Comparison of ENCODE assay signal across 1 cellular context in the genomic region with DNA sequence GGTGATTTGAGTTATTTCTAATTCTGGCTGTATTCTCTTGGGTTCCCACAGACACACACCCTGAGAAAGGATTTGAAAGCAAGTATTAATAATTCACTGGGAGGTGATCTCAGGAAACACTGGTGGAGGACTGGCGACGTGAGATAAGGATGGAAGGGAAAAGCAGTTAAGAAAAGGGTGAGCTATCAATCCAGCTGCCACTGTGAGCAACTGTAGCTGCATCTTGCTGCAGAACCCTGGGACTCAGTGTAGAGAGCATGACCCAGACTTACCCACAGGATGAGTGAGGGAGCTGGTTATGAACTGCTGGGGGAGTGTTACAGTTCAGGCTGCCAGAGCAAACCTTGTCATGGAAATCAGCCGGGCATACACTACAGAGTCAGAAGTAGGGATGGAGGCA.
A peak's percentile ranks its signal among the peaks of the same experiment; 100 is the strongest.
TF ChIP-seq lines count a peak whose summit lies in the region.

No MANE protein-coding gene starts in this region.

TF ChIP-seq in K562, 482 proteins besides CTCF, POLR2A, EP300 and RAD21 (continued from another document and continues in another):
- TF ChIP-seq, protein P1, sequence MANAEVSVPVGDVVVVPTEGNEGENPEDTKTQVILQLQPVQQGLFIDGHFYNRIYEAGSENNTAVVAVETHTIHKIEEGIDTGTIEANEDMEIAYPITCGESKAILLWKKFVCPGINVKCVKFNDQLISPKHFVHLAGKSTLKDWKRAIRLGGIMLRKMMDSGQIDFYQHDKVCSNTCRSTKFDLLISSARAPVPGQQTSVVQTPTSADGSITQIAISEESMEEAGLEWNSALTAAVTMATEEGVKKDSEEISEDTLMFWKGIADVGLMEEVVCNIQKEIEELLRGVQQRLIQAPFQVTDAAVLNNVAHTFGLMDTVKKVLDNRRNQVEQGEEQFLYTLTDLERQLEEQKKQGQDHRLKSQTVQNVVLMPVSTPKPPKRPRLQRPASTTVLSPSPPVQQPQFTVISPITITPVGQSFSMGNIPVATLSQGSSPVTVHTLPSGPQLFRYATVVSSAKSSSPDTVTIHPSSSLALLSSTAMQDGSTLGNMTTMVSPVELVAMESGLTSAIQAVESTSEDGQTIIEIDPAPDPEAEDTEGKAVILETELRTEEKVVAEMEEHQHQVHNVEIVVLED (CRISPR knock-in tag; IDR thresholded peaks at IDR 0.05) = no peak
- TF ChIP-seq, protein P2, sequence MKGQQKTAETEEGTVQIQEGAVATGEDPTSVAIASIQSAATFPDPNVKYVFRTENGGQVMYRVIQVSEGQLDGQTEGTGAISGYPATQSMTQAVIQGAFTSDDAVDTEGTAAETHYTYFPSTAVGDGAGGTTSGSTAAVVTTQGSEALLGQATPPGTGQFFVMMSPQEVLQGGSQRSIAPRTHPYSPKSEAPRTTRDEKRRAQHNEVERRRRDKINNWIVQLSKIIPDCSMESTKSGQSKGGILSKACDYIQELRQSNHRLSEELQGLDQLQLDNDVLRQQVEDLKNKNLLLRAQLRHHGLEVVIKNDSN (CRISPR knock-in tag; IDR thresholded peaks at IDR 0.05) = no peak
- no peak for TF ChIP-seq BRF1 (IDR thresholded peaks at IDR 0.05; ENCODE audit: borderline replicate concordance, extremely low read depth, insufficient read length)
- peak; percentile 94; the same call in 1 of the 2 replicates for TF ChIP-seq NCOA1 (IDR thresholded peaks at IDR 0.05; ENCODE audit: low read depth)
- TF ChIP-seq, protein P3, sequence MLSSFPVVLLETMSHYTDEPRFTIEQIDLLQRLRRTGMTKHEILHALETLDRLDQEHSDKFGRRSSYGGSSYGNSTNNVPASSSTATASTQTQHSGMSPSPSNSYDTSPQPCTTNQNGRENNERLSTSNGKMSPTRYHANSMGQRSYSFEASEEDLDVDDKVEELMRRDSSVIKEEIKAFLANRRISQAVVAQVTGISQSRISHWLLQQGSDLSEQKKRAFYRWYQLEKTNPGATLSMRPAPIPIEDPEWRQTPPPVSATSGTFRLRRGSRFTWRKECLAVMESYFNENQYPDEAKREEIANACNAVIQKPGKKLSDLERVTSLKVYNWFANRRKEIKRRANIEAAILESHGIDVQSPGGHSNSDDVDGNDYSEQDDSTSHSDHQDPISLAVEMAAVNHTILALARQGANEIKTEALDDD (IDR thresholded peaks at IDR 0.05) = peak; percentile 99
- no peak for TF ChIP-seq ZNF197 (CRISPR knock-in tag; IDR thresholded peaks at IDR 0.05; ENCODE audit: low read depth)
- no peak for TF ChIP-seq CBX2 (IDR thresholded peaks at IDR 0.05; ENCODE audit: insufficient read depth, low read length, poor library complexity, severe bottlenecking)
- TF ChIP-seq, protein P4, sequence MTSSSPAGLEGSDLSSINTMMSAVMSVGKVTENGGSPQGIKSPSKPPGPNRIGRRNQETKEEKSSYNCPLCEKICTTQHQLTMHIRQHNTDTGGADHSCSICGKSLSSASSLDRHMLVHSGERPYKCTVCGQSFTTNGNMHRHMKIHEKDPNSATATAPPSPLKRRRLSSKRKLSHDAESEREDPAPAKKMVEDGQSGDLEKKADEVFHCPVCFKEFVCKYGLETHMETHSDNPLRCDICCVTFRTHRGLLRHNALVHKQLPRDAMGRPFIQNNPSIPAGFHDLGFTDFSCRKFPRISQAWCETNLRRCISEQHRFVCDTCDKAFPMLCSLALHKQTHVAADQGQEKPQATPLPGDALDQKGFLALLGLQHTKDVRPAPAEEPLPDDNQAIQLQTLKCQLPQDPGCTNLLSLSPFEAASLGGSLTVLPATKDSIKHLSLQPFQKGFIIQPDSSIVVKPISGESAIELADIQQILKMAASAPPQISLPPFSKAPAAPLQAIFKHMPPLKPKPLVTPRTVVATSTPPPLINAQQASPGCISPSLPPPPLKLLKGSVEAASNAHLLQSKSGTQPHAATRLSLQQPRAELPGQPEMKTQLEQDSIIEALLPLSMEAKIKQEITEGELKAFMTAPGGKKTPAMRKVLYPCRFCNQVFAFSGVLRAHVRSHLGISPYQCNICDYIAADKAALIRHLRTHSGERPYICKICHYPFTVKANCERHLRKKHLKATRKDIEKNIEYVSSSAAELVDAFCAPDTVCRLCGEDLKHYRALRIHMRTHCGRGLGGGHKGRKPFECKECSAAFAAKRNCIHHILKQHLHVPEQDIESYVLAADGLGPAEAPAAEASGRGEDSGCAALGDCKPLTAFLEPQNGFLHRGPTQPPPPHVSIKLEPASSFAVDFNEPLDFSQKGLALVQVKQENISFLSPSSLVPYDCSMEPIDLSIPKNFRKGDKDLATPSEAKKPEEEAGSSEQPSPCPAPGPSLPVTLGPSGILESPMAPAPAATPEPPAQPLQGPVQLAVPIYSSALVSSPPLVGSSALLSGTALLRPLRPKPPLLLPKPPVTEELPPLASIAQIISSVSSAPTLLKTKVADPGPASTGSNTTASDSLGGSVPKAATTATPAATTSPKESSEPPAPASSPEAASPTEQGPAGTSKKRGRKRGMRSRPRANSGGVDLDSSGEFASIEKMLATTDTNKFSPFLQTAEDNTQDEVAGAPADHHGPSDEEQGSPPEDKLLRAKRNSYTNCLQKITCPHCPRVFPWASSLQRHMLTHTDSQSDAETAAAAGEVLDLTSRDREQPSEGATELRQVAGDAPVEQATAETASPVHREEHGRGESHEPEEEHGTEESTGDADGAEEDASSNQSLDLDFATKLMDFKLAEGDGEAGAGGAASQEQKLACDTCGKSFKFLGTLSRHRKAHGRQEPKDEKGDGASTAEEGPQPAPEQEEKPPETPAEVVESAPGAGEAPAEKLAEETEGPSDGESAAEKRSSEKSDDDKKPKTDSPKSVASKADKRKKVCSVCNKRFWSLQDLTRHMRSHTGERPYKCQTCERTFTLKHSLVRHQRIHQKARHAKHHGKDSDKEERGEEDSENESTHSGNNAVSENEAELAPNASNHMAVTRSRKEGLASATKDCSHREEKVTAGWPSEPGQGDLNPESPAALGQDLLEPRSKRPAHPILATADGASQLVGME (CRISPR knock-in tag; IDR thresholded peaks at IDR 0.05) = 0 out of 2 replicates have a peak, but pooled peaks have one; percentile 21
- no peak for TF ChIP-seq SPI1 (IDR thresholded peaks at IDR 0.05; ENCODE audit: borderline replicate concordance, low read depth, low read length)
- no peak for TF ChIP-seq ZKSCAN3 (CRISPR knock-in tag; IDR thresholded peaks at IDR 0.05)
- peak; percentile 90 to 95 for TF ChIP-seq RCOR1 (IDR thresholded peaks at IDR 0.05; ENCODE audit: borderline replicate concordance in 1 of 2, low read depth in 2 of 2, low read length in 2 of 2)
- TF ChIP-seq, protein P5, sequence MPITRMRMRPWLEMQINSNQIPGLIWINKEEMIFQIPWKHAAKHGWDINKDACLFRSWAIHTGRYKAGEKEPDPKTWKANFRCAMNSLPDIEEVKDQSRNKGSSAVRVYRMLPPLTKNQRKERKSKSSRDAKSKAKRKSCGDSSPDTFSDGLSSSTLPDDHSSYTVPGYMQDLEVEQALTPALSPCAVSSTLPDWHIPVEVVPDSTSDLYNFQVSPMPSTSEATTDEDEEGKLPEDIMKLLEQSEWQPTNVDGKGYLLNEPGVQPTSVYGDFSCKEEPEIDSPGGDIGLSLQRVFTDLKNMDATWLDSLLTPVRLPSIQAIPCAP (CRISPR knock-in tag; IDR thresholded peaks at IDR 0.05; ENCODE audit: borderline replicate concordance) = no peak
- no peak for TF ChIP-seq SNRNP70 (optimal IDR thresholded peaks at IDR 0.05; ENCODE audit: low read depth, low read length)
- no peak; the same call in 1 of the 2 replicates for TF ChIP-seq PYGO2 (tag; IDR thresholded peaks at IDR 0.05)
- no peak for TF ChIP-seq HMGN3 (IDR thresholded peaks at IDR 0.05; ENCODE audit: borderline replicate concordance, extremely low read depth, insufficient read length, low read depth, low read length)
- peak; percentile 44; the same call in 1 of the 2 replicates for TF ChIP-seq TOE1 (IDR thresholded peaks at IDR 0.05; ENCODE audit: borderline replicate concordance)
- TF ChIP-seq TOE1 (CRISPR knock-in tag; IDR thresholded peaks at IDR 0.05; ENCODE audit: borderline replicate concordance, low read depth) = no peak
- no peak for TF ChIP-seq GTF2A2 (tag; IDR thresholded peaks at IDR 0.05)
- TF ChIP-seq SAFB (IDR thresholded peaks at IDR 0.05; ENCODE audit: borderline replicate concordance, low read depth, low read length) = no peak
- TF ChIP-seq, protein P6, sequence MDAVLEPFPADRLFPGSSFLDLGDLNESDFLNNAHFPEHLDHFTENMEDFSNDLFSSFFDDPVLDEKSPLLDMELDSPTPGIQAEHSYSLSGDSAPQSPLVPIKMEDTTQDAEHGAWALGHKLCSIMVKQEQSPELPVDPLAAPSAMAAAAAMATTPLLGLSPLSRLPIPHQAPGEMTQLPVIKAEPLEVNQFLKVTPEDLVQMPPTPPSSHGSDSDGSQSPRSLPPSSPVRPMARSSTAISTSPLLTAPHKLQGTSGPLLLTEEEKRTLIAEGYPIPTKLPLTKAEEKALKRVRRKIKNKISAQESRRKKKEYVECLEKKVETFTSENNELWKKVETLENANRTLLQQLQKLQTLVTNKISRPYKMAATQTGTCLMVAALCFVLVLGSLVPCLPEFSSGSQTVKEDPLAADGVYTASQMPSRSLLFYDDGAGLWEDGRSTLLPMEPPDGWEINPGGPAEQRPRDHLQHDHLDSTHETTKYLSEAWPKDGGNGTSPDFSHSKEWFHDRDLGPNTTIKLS (IDR thresholded peaks at IDR 0.05; ENCODE audit: borderline replicate concordance, low read depth) = peak; percentile 47; the same call in 1 of the 2 replicates
- TF ChIP-seq ZNF143 (CRISPR knock-in tag; IDR thresholded peaks at IDR 0.05) = no peak
- TF ChIP-seq, protein P7, sequence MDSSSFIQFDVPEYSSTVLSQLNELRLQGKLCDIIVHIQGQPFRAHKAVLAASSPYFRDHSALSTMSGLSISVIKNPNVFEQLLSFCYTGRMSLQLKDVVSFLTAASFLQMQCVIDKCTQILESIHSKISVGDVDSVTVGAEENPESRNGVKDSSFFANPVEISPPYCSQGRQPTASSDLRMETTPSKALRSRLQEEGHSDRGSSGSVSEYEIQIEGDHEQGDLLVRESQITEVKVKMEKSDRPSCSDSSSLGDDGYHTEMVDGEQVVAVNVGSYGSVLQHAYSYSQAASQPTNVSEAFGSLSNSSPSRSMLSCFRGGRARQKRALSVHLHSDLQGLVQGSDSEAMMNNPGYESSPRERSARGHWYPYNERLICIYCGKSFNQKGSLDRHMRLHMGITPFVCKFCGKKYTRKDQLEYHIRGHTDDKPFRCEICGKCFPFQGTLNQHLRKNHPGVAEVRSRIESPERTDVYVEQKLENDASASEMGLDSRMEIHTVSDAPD (CRISPR knock-in tag; IDR thresholded peaks at IDR 0.05) = no peak
- TF ChIP-seq, protein P8, sequence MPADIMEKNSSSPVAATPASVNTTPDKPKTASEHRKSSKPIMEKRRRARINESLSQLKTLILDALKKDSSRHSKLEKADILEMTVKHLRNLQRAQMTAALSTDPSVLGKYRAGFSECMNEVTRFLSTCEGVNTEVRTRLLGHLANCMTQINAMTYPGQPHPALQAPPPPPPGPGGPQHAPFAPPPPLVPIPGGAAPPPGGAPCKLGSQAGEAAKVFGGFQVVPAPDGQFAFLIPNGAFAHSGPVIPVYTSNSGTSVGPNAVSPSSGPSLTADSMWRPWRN (IDR thresholded peaks at IDR 0.05; ENCODE audit: low read depth) = peak; percentile 67; the same call in 1 of the 2 replicates
- TF ChIP-seq NCOR1 (IDR thresholded peaks at IDR 0.05) = peak; percentile 98
- no peak for TF ChIP-seq JUNB (CRISPR knock-in tag; conservative IDR thresholded peaks at IDR 0.05)
- no peak for TF ChIP-seq POLR2AphosphoS2 (IDR thresholded peaks at IDR 0.05; ENCODE audit: low read length)
- TF ChIP-seq MXI1 (IDR thresholded peaks at IDR 0.05; ENCODE audit: low read depth, low read length) = peak; percentile 62; the same call in 1 of the 2 replicates
- peak; percentile 92 for TF ChIP-seq LEF1 (IDR thresholded peaks at IDR 0.05)
- no peak for TF ChIP-seq XRCC4 (IDR thresholded peaks at IDR 0.05; ENCODE audit: extremely low read depth, insufficient read depth, insufficient read length)
- no peak for TF ChIP-seq ZNF232 (CRISPR knock-in tag; IDR thresholded peaks at IDR 0.05)
- no peak for TF ChIP-seq PRMT5 (CRISPR knock-in tag; IDR thresholded peaks at IDR 0.05)
- no peak for TF ChIP-seq ZNF707 (CRISPR knock-in tag; conservative IDR thresholded peaks at IDR 0.05)
- TF ChIP-seq ZNF561 (CRISPR knock-in tag; conservative IDR thresholded peaks at IDR 0.05) = no peak
- TF ChIP-seq ZNF121 (CRISPR knock-in tag; conservative IDR thresholded peaks at IDR 0.05) = no peak
- no peak for TF ChIP-seq SNIP1 (IDR thresholded peaks at IDR 0.05; ENCODE audit: low read depth)
- TF ChIP-seq SRSF3 (IDR thresholded peaks at IDR 0.05; ENCODE audit: insufficient read depth, low read length) = no peak
- no peak for TF ChIP-seq SUPT5H (IDR thresholded peaks at IDR 0.05)
- TF ChIP-seq ZKSCAN8 (CRISPR knock-in tag; IDR thresholded peaks at IDR 0.05) = 0 out of 2 replicates have a peak, but pooled peaks have one; percentile 39
- TF ChIP-seq EGR1 (conservative IDR thresholded peaks at IDR 0.05) = 0 out of 2 replicates have a peak, but pooled peaks have one; percentile 10
- TF ChIP-seq, protein P9, sequence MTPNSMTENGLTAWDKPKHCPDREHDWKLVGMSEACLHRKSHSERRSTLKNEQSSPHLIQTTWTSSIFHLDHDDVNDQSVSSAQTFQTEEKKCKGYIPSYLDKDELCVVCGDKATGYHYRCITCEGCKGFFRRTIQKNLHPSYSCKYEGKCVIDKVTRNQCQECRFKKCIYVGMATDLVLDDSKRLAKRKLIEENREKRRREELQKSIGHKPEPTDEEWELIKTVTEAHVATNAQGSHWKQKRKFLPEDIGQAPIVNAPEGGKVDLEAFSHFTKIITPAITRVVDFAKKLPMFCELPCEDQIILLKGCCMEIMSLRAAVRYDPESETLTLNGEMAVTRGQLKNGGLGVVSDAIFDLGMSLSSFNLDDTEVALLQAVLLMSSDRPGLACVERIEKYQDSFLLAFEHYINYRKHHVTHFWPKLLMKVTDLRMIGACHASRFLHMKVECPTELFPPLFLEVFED (CRISPR knock-in tag; conservative IDR thresholded peaks at IDR 0.05) = no peak
- TF ChIP-seq, protein P10, sequence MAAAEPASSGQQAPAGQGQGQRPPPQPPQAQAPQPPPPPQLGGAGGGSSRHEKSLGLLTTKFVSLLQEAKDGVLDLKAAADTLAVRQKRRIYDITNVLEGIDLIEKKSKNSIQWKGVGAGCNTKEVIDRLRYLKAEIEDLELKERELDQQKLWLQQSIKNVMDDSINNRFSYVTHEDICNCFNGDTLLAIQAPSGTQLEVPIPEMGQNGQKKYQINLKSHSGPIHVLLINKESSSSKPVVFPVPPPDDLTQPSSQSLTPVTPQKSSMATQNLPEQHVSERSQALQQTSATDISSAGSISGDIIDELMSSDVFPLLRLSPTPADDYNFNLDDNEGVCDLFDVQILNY (CRISPR knock-in tag; IDR thresholded peaks at IDR 0.05) = no peak
- TF ChIP-seq CREBBP (IDR thresholded peaks at IDR 0.05; ENCODE audit: low read depth, low read length) = no peak
- no peak for TF ChIP-seq MCM3 (IDR thresholded peaks at IDR 0.05)
- TF ChIP-seq BHLHE40 (IDR thresholded peaks at IDR 0.05; ENCODE audit: low read length) = peak; percentile 75
- TF ChIP-seq PML (IDR thresholded peaks at IDR 0.05; ENCODE audit: low read length) = peak; percentile 94
- peak; percentile 20; the same call in 1 of the 2 replicates for TF ChIP-seq ZNF239 (CRISPR knock-in tag; IDR thresholded peaks at IDR 0.05)
- TF ChIP-seq SRSF1 (IDR thresholded peaks at IDR 0.05; ENCODE audit: low read depth, low read length) = no peak
- TF ChIP-seq DMBX1 (CRISPR knock-in tag; IDR thresholded peaks at IDR 0.05; ENCODE audit: borderline replicate concordance) = peak; percentile 92
- no peak for TF ChIP-seq U2AF1 (optimal IDR thresholded peaks at IDR 0.05; ENCODE audit: low read depth, low read length)
- TF ChIP-seq SREBF2 (CRISPR knock-in tag; IDR thresholded peaks at IDR 0.05) = no peak
- TF ChIP-seq ZNF583 (CRISPR knock-in tag; IDR thresholded peaks at IDR 0.05) = peak; percentile 55; the same call in 1 of the 2 replicates
